17 cellular contexts compared by ENCODE assay signal in the genomic region with DNA sequence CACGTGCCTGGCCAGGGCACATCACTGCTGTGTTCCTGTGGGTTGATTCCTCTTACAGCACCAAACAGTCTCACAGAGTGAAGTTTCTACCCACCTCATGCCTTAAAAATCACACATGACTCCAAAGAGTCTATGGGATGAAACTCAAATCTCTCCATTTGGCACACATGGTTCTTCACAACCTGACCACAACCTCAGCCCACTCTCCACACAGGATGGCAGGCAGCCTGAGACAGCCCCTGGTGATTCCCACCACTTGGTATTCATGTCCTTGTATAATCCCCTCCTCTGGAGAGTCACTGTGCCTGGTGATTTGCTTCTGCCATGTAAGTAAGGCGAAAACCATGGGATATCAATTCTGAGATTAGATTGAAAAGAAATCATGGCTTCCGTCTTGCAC. TPM values are rescaled to one million over a fixed set of nuclear protein-coding genes. Genes with fewer than 3 reads are reported as not detected.
A peak's percentile ranks its signal among the peaks of the same experiment; 100 is the strongest.
DNase-seq lines count a peak whose midpoint lies in the region; ATAC-seq and TF ChIP-seq lines count a peak whose summit lies in the region.
"Had no signal": no experiment of that assay in that cellular context is flagged by ENCODE, and none has a peak within 500 bp of the region (broad histone marks: within the 10 kb centered on the region; RNA-seq: fewer than 3 reads in every experiment).

No MANE protein-coding gene starts in this region.

- TF ChIP-seq RAD21 in IMR-90 (IDR thresholded peaks at IDR 0.05; ENCODE audit: low read length): no peak

- POLR2A ChIA-PET in IMR-90 (lab: Charles Lee; ENCODE audit: unreplicated experiment): no interaction called here

- in situ Hi-C loops in IMR-90 (cut with MboI; ENCODE audit: low sequenced_read_pairs): no loop called here

- CTCF ChIA-PET in IMR-90 (lab: Yijun Ruan, JAX): interaction anchor here (0.5 kb wide), 1 partner anchor 108 kb away, joined by 3 read pairs; no protein-coding TSS in a partner anchor

- peaks cover 5% of the 10 kb centered on the region for H3K9me3 Mint-ChIP-seq in activated T-cell treated with anti-CD3 and anti-CD28 coated beads, Interleukin-2, amount 50 U/mL, for 24 hours
- H3K9me3 Mint-ChIP-seq in activated T-cell treated with anti-CD3 and anti-CD28 coated beads, Interleukin-2, amount 50 U/mL, for 4 hours: no peaks in the 10 kb centered on the region
- peaks cover 4% of the 10 kb centered on the region for H3K9me3 Mint-ChIP-seq in memory B cell
- H3K9me3 Mint-ChIP-seq in stimulated activated naive B cell treated with anti-CD40 and anti-IgM and Interleukin-4, amounts not matched to agents 10 μg/mL and 1 μg/mL and 100 μg/mL, for 72 hours: peaks cover 5 to 10% of the 10 kb centered on the region in 2 donors

- no TSS peak for BruUV-seq in IMR-90 (replicated peaks; lab: Mats Ljungman, UMichigan)

- peak; percentile 24 for DNase-seq in activated T-cell treated with anti-CD3 and anti-CD28 coated beads, Interleukin-2, amount 50 U/mL, for 24 hours
- DNase-seq in activated T-cell treated with anti-CD3 and anti-CD28 coated beads, Interleukin-2, amount 50 U/mL, for 4 hours: no peak
- DNase-seq in IMR-90 (no peak), memory B cell (ENCODE audit: low spot score in 2 of 2) (no peak), NCI-H2029 treated with DMSO at 0.1 percent for 48 hours (lab: John Stamatoyannopoulos, UW) (no peak), NCI-H1092 treated with DMSO at 0.1 percent for 48 hours (lab: John Stamatoyannopoulos, UW) (no peak), NCI-H1694 (lab: John Stamatoyannopoulos, UW) (no peak)
- no peak for DNase-seq in stimulated activated naive B cell treated with anti-CD40 and anti-IgM and Interleukin-4, amounts not matched to agents 10 μg/mL and 1 μg/mL and 100 μg/mL, for 72 hours
- DNase-seq: BE2C, DMS53, GDM1, NCI-H1105 treated with DMSO at 0.1 percent for 48 hours, NCI-H446, NCI-H526 treated with DMSO at 0.1 percent for 48 hours had no signal

- H3K4me3 Mint-ChIP-seq in activated T-cell treated with anti-CD3 and anti-CD28 coated beads, Interleukin-2, amount 50 U/mL, for 24 hours: no peak overlapping the region
- H3K4me3 Mint-ChIP-seq in activated T-cell treated with anti-CD3 and anti-CD28 coated beads, Interleukin-2, amount 50 U/mL, for 4 hours: no peak overlapping the region
- no peak overlapping the region for H3K4me3 Mint-ChIP-seq in memory B cell
- H3K4me3 Mint-ChIP-seq in stimulated activated naive B cell treated with anti-CD40 and anti-IgM and Interleukin-4, amounts not matched to agents 10 μg/mL and 1 μg/mL and 100 μg/mL, for 72 hours: peak overlapping the region; percentile 27 to 29

- no peak overlapping the region for H3K56ac ChIP-seq in IMR-90 (ENCODE audit: extremely low read depth, insufficient read depth, low read length)

- peaks cover 14% of the 10 kb centered on the region for H3K9me1 ChIP-seq in IMR-90 (ENCODE audit: insufficient read depth, low read length)

- no peak for ATAC-seq in activated T-cell treated with anti-CD3 and anti-CD28 coated beads, Interleukin-2, amount 50 U/mL, for 4 hours
- ATAC-seq in IMR-90 (ENCODE audit: low read depth) (no peak), memory B cell (ENCODE audit: low read depth) (no peak)
- ATAC-seq in stimulated activated naive B cell treated with anti-CD40 and anti-IgM and Interleukin-4, amounts not matched to agents 10 μg/mL and 1 μg/mL and 100 μg/mL, for 72 hours (replicated peaks): no peak
- ATAC-seq: HCT116, Right ventricle myocardium inferior had no signal

- H3K36me3 Mint-ChIP-seq in activated T-cell treated with anti-CD3 and anti-CD28 coated beads, Interleukin-2, amount 50 U/mL, for 24 hours (ENCODE audit: low read depth): peaks cover 2% of the 10 kb centered on the region
- H3K36me3 Mint-ChIP-seq in activated T-cell treated with anti-CD3 and anti-CD28 coated beads, Interleukin-2, amount 50 U/mL, for 4 hours (ENCODE audit: insufficient read depth): no peaks in the 10 kb centered on the region
- peaks cover 5% of the 10 kb centered on the region for H3K36me3 Mint-ChIP-seq in memory B cell
- peaks cover 0 to 8% of the 10 kb centered on the region in 2 donors for H3K36me3 Mint-ChIP-seq in stimulated activated naive B cell treated with anti-CD40 and anti-IgM and Interleukin-4, amounts not matched to agents 10 μg/mL and 1 μg/mL and 100 μg/mL, for 72 hours

- peak overlapping the region; percentile 83 for H2BK20ac ChIP-seq in IMR-90 (ENCODE audit: low read depth, low read length)

- peak overlapping the region; percentile 89 for H4K91ac ChIP-seq in IMR-90 (ENCODE audit: insufficient read depth, low read depth, low read length)

- no peak overlapping the region for H3K27ac Mint-ChIP-seq in activated T-cell treated with anti-CD3 and anti-CD28 coated beads, Interleukin-2, amount 50 U/mL, for 24 hours
- H3K27ac Mint-ChIP-seq in memory B cell: peak overlapping the region; percentile 85
- peak overlapping the region; percentile 42 for H3K27ac Mint-ChIP-seq in stimulated activated naive B cell treated with anti-CD40 and anti-IgM and Interleukin-4, amounts not matched to agents 10 μg/mL and 1 μg/mL and 100 μg/mL, for 72 hours

- H3K27me3 ChIP-seq in IMR-90 (ENCODE audit: control insufficient read depth, insufficient read depth, low read length): no peaks in the 10 kb centered on the region
- H3K27me3 ChIP-seq: BE2C had no signal

- peak overlapping the region; percentile 34 for H4K5ac ChIP-seq in IMR-90 (ENCODE audit: low read depth, low read length)

- peak overlapping the region; percentile 80 for H2BK15ac ChIP-seq in IMR-90 (ENCODE audit: low read depth, low read length)

- peak overlapping the region; percentile 74 for H2BK120ac ChIP-seq in IMR-90 (ENCODE audit: low read depth, low read length)

- H3K23ac ChIP-seq in IMR-90 (ENCODE audit: low read depth, low read length): peak overlapping the region; percentile 59; the same call in 1 of the 2 replicates

- no peak overlapping the region for H2AFZ ChIP-seq in IMR-90 (replicated peaks; ENCODE audit: low read length, poor library complexity)

- H2AK5ac ChIP-seq in IMR-90 (ENCODE audit: low read depth, low read length): peak overlapping the region; percentile 84

- TF ChIP-seq POLR2A in IMR-90 (IDR thresholded peaks at IDR 0.05; ENCODE audit: low read depth, low read length): no peak

- no peak overlapping the region for H3K4me3 ChIP-seq in IMR-90 (ENCODE audit: insufficient read depth, low read depth, low read length)

- H3K9me3 ChIP-seq in IMR-90 (ENCODE audit: control insufficient read depth, insufficient read depth, low read length): no peaks in the 10 kb centered on the region
- H3K9me3 ChIP-seq: BE2C had no signal

- no CpG with 5 or more reads among the region's 3 CpGs for WGBS in IMR-90 (ENCODE audit: extremely low coverage in 2 of 2, insufficient read length in 1 of 2), 2 experiments

- intact Hi-C loops in IMR-90 (cut with micrococcal nuclease): no loop called here

- H3K79me1 ChIP-seq in IMR-90 (ENCODE audit: low read depth in 1 of 2, low read length in 2 of 2): peaks cover 0 to 12% of the 10 kb centered on the region in 2 experiments; a peak in 3 of 4 replicates

- H2BK5ac ChIP-seq in IMR-90 (ENCODE audit: low read depth, low read length, poor library complexity, severe bottlenecking): peak overlapping the region; percentile 31

- peak overlapping the region; percentile 10 for H3K18ac ChIP-seq in IMR-90 (ENCODE audit: low read depth, low read length)

- no peak overlapping the region for H3K9ac ChIP-seq in IMR-90 (ENCODE audit: low read depth, low read length)
- H3K9ac ChIP-seq: KMS-11 had no signal

- no peaks in the 10 kb centered on the region for H3K27me3 Mint-ChIP-seq in activated T-cell treated with anti-CD3 and anti-CD28 coated beads, Interleukin-2, amount 50 U/mL, for 24 hours
- no peaks in the 10 kb centered on the region for H3K27me3 Mint-ChIP-seq in activated T-cell treated with anti-CD3 and anti-CD28 coated beads, Interleukin-2, amount 50 U/mL, for 4 hours (ENCODE audit: low read depth)
- H3K27me3 Mint-ChIP-seq in memory B cell: no peaks in the 10 kb centered on the region
- no peaks in the 10 kb centered on the region for H3K27me3 Mint-ChIP-seq in stimulated activated naive B cell treated with anti-CD40 and anti-IgM and Interleukin-4, amounts not matched to agents 10 μg/mL and 1 μg/mL and 100 μg/mL, for 72 hours

- H3K27ac ChIP-seq in IMR-90 (ENCODE audit: insufficient read depth, low read length): no peak overlapping the region
- H3K27ac ChIP-seq: KMS-11 had no signal

- H3K36me3 ChIP-seq in IMR-90 (ENCODE audit: control insufficient read depth, insufficient read depth, low read length): no peaks in the 10 kb centered on the region
- H3K36me3 ChIP-seq: BE2C had no signal

- no peaks in the 10 kb centered on the region for H4K20me1 ChIP-seq in IMR-90 (ENCODE audit: insufficient read depth, low read length)

- TF ChIP-seq CTCF in IMR-90 (conservative IDR thresholded peaks at IDR 0.05; ENCODE audit: low read depth, low read length): no peak

- dilution Hi-C loops in IMR-90 (cut with HindIII; ENCODE audit: low sequenced_read_pairs, unreplicated experiment): no loop called here

- H3K4me2 ChIP-seq in IMR-90 (ENCODE audit: low read depth, low read length): no peak overlapping the region
- H3K4me2 ChIP-seq: KMS-11 had no signal

- H3K4me1 Mint-ChIP-seq in activated T-cell treated with anti-CD3 and anti-CD28 coated beads, Interleukin-2, amount 50 U/mL, for 24 hours (ENCODE audit: low read depth): peaks cover 54% of the 10 kb centered on the region
- peaks cover 50% of the 10 kb centered on the region for H3K4me1 Mint-ChIP-seq in activated T-cell treated with anti-CD3 and anti-CD28 coated beads, Interleukin-2, amount 50 U/mL, for 4 hours (ENCODE audit: low read depth)
- H3K4me1 Mint-ChIP-seq in memory B cell: peaks cover 64% of the 10 kb centered on the region
- H3K4me1 Mint-ChIP-seq in stimulated activated naive B cell treated with anti-CD40 and anti-IgM and Interleukin-4, amounts not matched to agents 10 μg/mL and 1 μg/mL and 100 μg/mL, for 72 hours: peaks cover 61 to 87% of the 10 kb centered on the region in 2 donors

- H2AK9ac ChIP-seq in IMR-90 (replicated peaks; ENCODE audit: low read depth, low read length, poor library complexity): peak overlapping the region; percentile 53

- peak overlapping the region; percentile 79 for H3K4ac ChIP-seq in IMR-90 (ENCODE audit: low read depth, low read length)

- peaks cover 37% of the 10 kb centered on the region for H3K4me1 ChIP-seq in IMR-90 (ENCODE audit: control insufficient read depth, insufficient read depth, low read length)
- H3K4me1 ChIP-seq: BE2C had no signal

- peak overlapping the region; percentile 27 to 64; a peak in 1 of 4 replicates for H4K8ac ChIP-seq in IMR-90 (ENCODE audit: low read depth in 2 of 2, low read length in 2 of 2)

- H3K14ac ChIP-seq in IMR-90 (replicated peaks; ENCODE audit: low read depth, low read length): peak overlapping the region; percentile 79

TF ChIP-seq in IMR-90, 13 proteins besides CTCF, POLR2A, EP300 and RAD21 (continues in another document):
- TF ChIP-seq NFE2L2 (IDR thresholded peaks at IDR 0.05; ENCODE audit: low read depth, low read length): no peak
- no peak for TF ChIP-seq MXI1 (IDR thresholded peaks at IDR 0.05; ENCODE audit: borderline replicate concordance, low read depth, low read length)

RNA-seq across cellular contexts. Expression of a gene that starts 46.2 kb away (rescaled TPM):
- total RNA-seq in activated T-cell treated with anti-CD3 and anti-CD28 coated beads, Interleukin-2, amount 50 U/mL, for 4 hours: 100 to 1,000 TPM; 102 to 143 (median 119) TPM
- 155 and 158 TPM in 2 replicates for total RNA-seq in IMR-90 (2012; rRNA removed)
- 163 and 202 TPM in 2 replicates for polyA plus RNA-seq in IMR-90 (2012; rRNA removed)
- 108 and 247 TPM in 2 replicates for polyA plus RNA-seq in IMR-90 (2012; cell fraction: cytosol; rRNA removed)
- 92.9 and 150 TPM in 2 replicates for polyA plus RNA-seq in IMR-90 (2012; cell fraction: nucleus; rRNA removed; ENCODE audit: low replicate concordance)

Comparison
In these comparisons a context has a peak if more than half of its experiments do, and no peak if none do; other contexts are left out.
1. H3K4me3 Mint-ChIP-seq: peak in stimulated activated naive B cell treated with anti-CD40 and anti-IgM and Interleukin-4, amounts not matched to agents 10 μg/mL and 1 μg/mL and 100 μg/mL, for 72 hours (2 of 2); none in activated T-cell treated with anti-CD3 and anti-CD28 coated beads, Interleukin-2, amount 50 U/mL, for 24 hours (single experiment), activated T-cell treated with anti-CD3 and anti-CD28 coated beads, Interleukin-2, amount 50 U/mL, for 4 hours (single experiment) and memory B cell (single experiment).